Comparison of ENCODE assay signal across 10 cellular contexts in the genomic region with DNA sequence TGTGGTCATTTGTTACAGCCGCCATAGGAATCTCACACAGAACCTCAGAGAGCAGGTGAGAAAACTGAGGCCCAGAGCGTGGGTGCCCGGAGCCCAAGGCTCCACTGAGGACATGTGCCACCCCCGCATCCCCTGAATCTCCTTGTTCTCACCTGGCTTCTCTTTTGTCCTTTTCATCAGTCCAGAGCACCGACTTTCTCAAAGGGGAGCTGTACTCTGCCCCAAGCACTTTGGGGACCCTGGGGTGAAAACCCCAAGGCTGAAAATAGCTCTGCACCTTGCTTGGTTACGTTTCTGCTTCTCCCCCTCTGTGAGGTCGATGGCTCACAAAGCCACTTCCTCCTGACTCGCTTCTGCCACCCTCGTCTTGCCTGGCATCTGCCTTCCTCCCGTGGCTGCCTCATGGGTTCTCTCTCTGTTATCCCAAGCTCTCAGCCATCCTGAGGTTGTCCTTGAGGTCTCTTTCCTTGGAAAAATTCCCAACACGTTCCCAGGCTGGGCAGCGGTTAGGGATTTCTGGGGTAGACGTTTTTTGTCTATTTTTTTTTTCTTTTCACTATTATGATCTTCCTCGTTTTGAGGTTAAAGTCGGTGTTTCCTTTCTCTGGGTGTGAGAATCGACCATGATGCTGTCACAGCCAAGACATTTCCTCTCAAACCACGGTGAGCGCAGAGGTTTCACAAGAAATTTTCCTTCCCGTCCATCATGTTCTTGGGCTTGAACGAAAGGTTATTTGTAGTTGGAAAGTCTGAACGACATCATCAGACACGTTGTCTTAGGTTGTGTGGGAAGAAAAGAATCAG. TPM values are rescaled to one million over a fixed set of nuclear protein-coding genes. Genes with fewer than 3 reads are reported as not detected.
A peak's percentile ranks its signal among the peaks of the same experiment; 100 is the strongest.
DNase-seq lines count a peak whose midpoint lies in the region; ATAC-seq lines count a peak whose summit lies in the region.
"Had no signal": no experiment of that assay in that cellular context is flagged by ENCODE, and none has a peak within 500 bp of the region (broad histone marks: within the 10 kb centered on the region; RNA-seq: fewer than 3 reads in every experiment).

No MANE protein-coding gene starts in this region.

- POLR2A ChIA-PET in T-cell (lab: Charles Lee) = interaction anchor here in 1 of 2 donors (0.5 kb wide), 1 partner anchor 309 kb away, joined by 5 read pairs; no protein-coding TSS in a partner anchor

- no peaks in the 10 kb centered on the region for H3K27me3 Mint-ChIP-seq in T-cell
- H3K27me3 Mint-ChIP-seq in activated naive CD8-positive, alpha-beta T cell treated with anti-CD3 and anti-CD28 coated beads, Interleukin-2, amount 50 U/mL, for 24 hours = no peaks in the 10 kb centered on the region

- H3K4me3 Mint-ChIP-seq in T-cell = peak overlapping the region; percentile 67 to 78 (median 69)
- H3K4me3 Mint-ChIP-seq in activated naive CD8-positive, alpha-beta T cell treated with anti-CD3 and anti-CD28 coated beads, Interleukin-2, amount 50 U/mL, for 24 hours = peak overlapping the region; percentile 57

- CTCF ChIA-PET in T-cell (lab: Charles Lee) = interaction anchor here in 1 of 2 donors (0.6 to 1.0 kb wide), 2 partner anchors 47 to 115 kb away, joined by 4 to 7 read pairs; no protein-coding TSS in a partner anchor

- peaks cover 34 to 52% (median 44%) of the 10 kb centered on the region in 3 donors for H3K4me1 Mint-ChIP-seq in T-cell
- H3K4me1 Mint-ChIP-seq in activated naive CD8-positive, alpha-beta T cell treated with anti-CD3 and anti-CD28 coated beads, Interleukin-2, amount 50 U/mL, for 24 hours = peaks cover 88% of the 10 kb centered on the region

- H3K9me3 Mint-ChIP-seq in T-cell = no peaks in the 10 kb centered on the region
- peaks cover 11% of the 10 kb centered on the region for H3K9me3 Mint-ChIP-seq in activated naive CD8-positive, alpha-beta T cell treated with anti-CD3 and anti-CD28 coated beads, Interleukin-2, amount 50 U/mL, for 24 hours

- peak overlapping the region; percentile 90 to 96 for H3K27ac Mint-ChIP-seq in T-cell
- peak overlapping the region; percentile 95 for H3K27ac Mint-ChIP-seq in activated naive CD8-positive, alpha-beta T cell treated with anti-CD3 and anti-CD28 coated beads, Interleukin-2, amount 50 U/mL, for 24 hours

- ATAC-seq in GM18861 (IDR thresholded peaks at IDR 0.05; ENCODE audit: unreplicated experiment) (peak; percentile 57), HG03025 (IDR thresholded peaks at IDR 0.05; ENCODE audit: low FRiP score, unreplicated experiment) (peak; percentile 64), T-cell (replicated peaks in 1 of 4) (peak; percentile 92 to 96 (median 94))
- ATAC-seq in activated naive CD8-positive, alpha-beta T cell treated with anti-CD3 and anti-CD28 coated beads, Interleukin-2, amount 50 U/mL, for 24 hours = peak; percentile 87
- ATAC-seq: K562 had no signal

- DNase-seq in T-cell = peak; percentile 49 to 80 (median 66)
- peak; percentile 81 for DNase-seq in activated naive CD8-positive, alpha-beta T cell treated with anti-CD3 and anti-CD28 coated beads, Interleukin-2, amount 50 U/mL, for 24 hours
- DNase-seq in stimulated activated CD8-positive, alpha-beta memory T cell treated with anti-CD3 and anti-CD28 coated beads, Interleukin-2, amount 100 ng/mL, for 48 hours (ENCODE audit: low read depth in 2 of 2) = peak; percentile 63 to 64
- no peak for DNase-seq in cerebellar cortex (ENCODE audit: low spot score)
- no peak for DNase-seq in iPS-NIHi7 (ENCODE audit: extremely low spot score)
- no peak for DNase-seq in AG08395 (ENCODE audit: low spot score)
- DNase-seq: heart left ventricle had no signal

- no peaks in the 10 kb centered on the region for H3K36me3 Mint-ChIP-seq in T-cell
- H3K36me3 Mint-ChIP-seq in activated naive CD8-positive, alpha-beta T cell treated with anti-CD3 and anti-CD28 coated beads, Interleukin-2, amount 50 U/mL, for 24 hours (ENCODE audit: low read depth) = peaks cover 25% of the 10 kb centered on the region

RNA-seq across cellular contexts. Expression of gene IRF8, which starts 37.2 kb away (rescaled TPM):
- 10 to 100 TPM in 3 of 5 donors, 1 to 10 TPM in 2; 7.7 to 17.0 (median 10.3) TPM for total RNA-seq in T-cell

Comparison
In these comparisons a context has a peak if more than half of its experiments do, and no peak if none do; other contexts are left out.
1. DNase-seq: peak in T-cell (34 of 34), activated naive CD8-positive, alpha-beta T cell treated with anti-CD3 and anti-CD28 coated beads, Interleukin-2, amount 50 U/mL, for 24 hours (single experiment) and stimulated activated CD8-positive, alpha-beta memory T cell treated with anti-CD3 and anti-CD28 coated beads, Interleukin-2, amount 100 ng/mL, for 48 hours (2 of 2); none in cerebellar cortex (single experiment), iPS-NIHi7 (single experiment) and AG08395 (single experiment).
2. Peak in every context shown above with its lines, with median percentiles within 50 percentile points of each other: ATAC-seq.